In genomic region chr3:58429657-58430056, GRCh38 we compare ENCODE assay signal across 13 cellular contexts. TPM values are rescaled to one million over a fixed set of nuclear protein-coding genes. Genes with fewer than 3 reads are reported as not detected.
DNase-seq lines count a peak whose midpoint lies in the region; ATAC-seq and TF ChIP-seq lines count a peak whose summit lies in the region.
"Had no signal": no experiment of that assay in that cellular context is flagged by ENCODE, and none has a peak within 500 bp of the region (broad histone marks: within the 10 kb centered on the region; RNA-seq: fewer than 3 reads in every experiment).

No MANE protein-coding gene starts in this region.

- TF ChIP-seq CTCF in progenitor cell of endocrine pancreas (IDR thresholded peaks at IDR 0.05; ENCODE audit: unreplicated experiment) (no peak), tibial artery (IDR thresholded peaks at IDR 0.05) (no peak)

- no peaks in the 10 kb centered on the region for H3K9me3 ChIP-seq in right cardiac atrium (ENCODE audit: control insufficient read depth, low read length)
- H3K9me3 ChIP-seq in tibial artery, result no peaks in the 10 kb centered on the region
- H3K9me3 ChIP-seq: Peyer's patch had no signal

- H3K36me3 ChIP-seq in tibial artery, result peaks cover 63 to 74% (median 73%) of the 10 kb centered on the region in 3 donors

- intact Hi-C loops in right cardiac atrium (cut with DNase I), result no loop called here
- intact Hi-C loops in tibial artery (cut with DNase I; ENCODE audit: low total_unique reads), result no loop called here

- no peak overlapping the region for H3K4me3 Mint-ChIP-seq in progenitor cell of endocrine pancreas (ENCODE audit: low read depth)
- H3K4me3 Mint-ChIP-seq in activated CD8-positive, alpha-beta memory T cell treated with anti-CD3 and anti-CD28 coated beads, Interleukin-2, amount 10 ng/mL, durations not matched to agents 7 days and 5 days, result no peak overlapping the region
- H3K4me3 Mint-ChIP-seq: activated naive CD8-positive, alpha-beta T cell treated with anti-CD3 and anti-CD28 coated beads, Interleukin-2, amount 10 ng/mL, durations not matched to agents 7 days and 5 days; natural killer cell had no signal

- CTCF ChIA-PET in activated CD8-positive, alpha-beta memory T cell treated with anti-CD3 and anti-CD28 coated beads, Interleukin-2, amount 10 ng/mL, durations not matched to agents 7 days and 5 days (lab: Charles Lee), result interaction anchor here (0.9 to 1.9 kb wide), 6 partner anchors 14 to 124 kb away, joined by 3 to 5 read pairs (median 4); partner anchors contain the start of genes HTD2 and RPP14

- no peaks in the 10 kb centered on the region for H3K27me3 ChIP-seq in right cardiac atrium (ENCODE audit: control insufficient read depth, insufficient read depth)
- H3K27me3 ChIP-seq in tibial artery, result no peaks in the 10 kb centered on the region
- H3K27me3 ChIP-seq: Peyer's patch had no signal

- no peak overlapping the region for H3K27ac Mint-ChIP-seq in progenitor cell of endocrine pancreas
- no peak overlapping the region for H3K27ac Mint-ChIP-seq in activated CD8-positive, alpha-beta memory T cell treated with anti-CD3 and anti-CD28 coated beads, Interleukin-2, amount 10 ng/mL, durations not matched to agents 7 days and 5 days
- H3K27ac Mint-ChIP-seq: activated naive CD8-positive, alpha-beta T cell treated with anti-CD3 and anti-CD28 coated beads, Interleukin-2, amount 10 ng/mL, durations not matched to agents 7 days and 5 days; natural killer cell had no signal

- ATAC-seq in GM18868 (IDR thresholded peaks at IDR 0.05; ENCODE audit: unreplicated experiment) (peak; percentile 28), GM21619 (IDR thresholded peaks at IDR 0.05; ENCODE audit: unreplicated experiment) (peak; percentile 59), HG03378 (IDR thresholded peaks at IDR 0.05; ENCODE audit: unreplicated experiment) (peak; percentile 34), right cardiac atrium (no peak)
- ATAC-seq in activated CD8-positive, alpha-beta memory T cell treated with anti-CD3 and anti-CD28 coated beads, Interleukin-2, amount 10 ng/mL, durations not matched to agents 7 days and 5 days, result no peak
- ATAC-seq: natural killer cell had no signal

- no peaks in the 10 kb centered on the region for H3K9me3 Mint-ChIP-seq in progenitor cell of endocrine pancreas (ENCODE audit: low read depth)
- H3K9me3 Mint-ChIP-seq in activated CD8-positive, alpha-beta memory T cell treated with anti-CD3 and anti-CD28 coated beads, Interleukin-2, amount 10 ng/mL, durations not matched to agents 7 days and 5 days (ENCODE audit: low read depth), result no peaks in the 10 kb centered on the region
- H3K9me3 Mint-ChIP-seq: activated naive CD8-positive, alpha-beta T cell treated with anti-CD3 and anti-CD28 coated beads, Interleukin-2, amount 10 ng/mL, durations not matched to agents 7 days and 5 days; natural killer cell had no signal

- peaks cover 26% of the 10 kb centered on the region for H3K4me1 Mint-ChIP-seq in progenitor cell of endocrine pancreas (ENCODE audit: low read depth)
- peaks cover 24% of the 10 kb centered on the region for H3K4me1 Mint-ChIP-seq in activated CD8-positive, alpha-beta memory T cell treated with anti-CD3 and anti-CD28 coated beads, Interleukin-2, amount 10 ng/mL, durations not matched to agents 7 days and 5 days

- no peak overlapping the region for H3K4me3 ChIP-seq in right cardiac atrium (ENCODE audit: low read length)
- H3K4me3 ChIP-seq in tibial artery, result no peak overlapping the region
- H3K4me3 ChIP-seq: Peyer's patch had no signal

- H3K27ac ChIP-seq in right cardiac atrium (ENCODE audit: low read length) (no peak overlapping the region), tibial artery (no peak overlapping the region)
- H3K27ac ChIP-seq: Peyer's patch had no signal

- no peaks in the 10 kb centered on the region for H3K27me3 Mint-ChIP-seq in progenitor cell of endocrine pancreas
- no peaks in the 10 kb centered on the region for H3K27me3 Mint-ChIP-seq in activated CD8-positive, alpha-beta memory T cell treated with anti-CD3 and anti-CD28 coated beads, Interleukin-2, amount 10 ng/mL, durations not matched to agents 7 days and 5 days
- H3K27me3 Mint-ChIP-seq: activated naive CD8-positive, alpha-beta T cell treated with anti-CD3 and anti-CD28 coated beads, Interleukin-2, amount 10 ng/mL, durations not matched to agents 7 days and 5 days had no signal

- peaks cover 24% of the 10 kb centered on the region for H3K36me3 Mint-ChIP-seq in progenitor cell of endocrine pancreas (ENCODE audit: insufficient read depth)
- H3K36me3 Mint-ChIP-seq in activated CD8-positive, alpha-beta memory T cell treated with anti-CD3 and anti-CD28 coated beads, Interleukin-2, amount 10 ng/mL, durations not matched to agents 7 days and 5 days, result peaks cover 34% of the 10 kb centered on the region

- H3K4me1 ChIP-seq in right cardiac atrium (ENCODE audit: control insufficient read depth, insufficient read depth, low read length) (no peaks in the 10 kb centered on the region), tibial artery (peaks cover 0 to 29% (median 22%) of the 10 kb centered on the region in 4 donors)

- DNase-seq in kidney tubule cell (ENCODE audit: low spot score) (peak; percentile 50), right cardiac atrium (no peak), progenitor cell of endocrine pancreas (ENCODE audit: low spot score, unreplicated experiment) (no peak), tibial artery (no peak)
- no peak for DNase-seq in activated CD8-positive, alpha-beta memory T cell treated with anti-CD3 and anti-CD28 coated beads, Interleukin-2, amount 10 ng/mL, durations not matched to agents 7 days and 5 days
- DNase-seq: activated naive CD8-positive, alpha-beta T cell treated with anti-CD3 and anti-CD28 coated beads, Interleukin-2, amount 10 ng/mL, durations not matched to agents 7 days and 5 days; natural killer cell; NCI-H2107; Peyer's patch; stimulated activated naive CD4-positive, alpha-beta T cell had no signal

- WGBS in right cardiac atrium, result 0% methylated on average over 1 of the region's 1 CpG

RNA-seq across cellular contexts. Expression of gene PDHB, which starts 4.0 kb away (rescaled TPM):
- total RNA-seq in right cardiac atrium (100 to 1,000 TPM; 115 to 148 (median 134) TPM), progenitor cell of endocrine pancreas (73.4 and 76.4 TPM in 2 replicates)
- polyA plus RNA-seq in right cardiac atrium, result 242 TPM
- total RNA-seq in activated CD8-positive, alpha-beta memory T cell treated with anti-CD3 and anti-CD28 coated beads, Interleukin-2, amount 10 ng/mL, durations not matched to agents 7 days and 5 days, result 10 to 100 TPM; 43.4 to 60.6 TPM

Comparison
In these comparisons a context has a peak if more than half of its experiments do, and no peak if none do; other contexts are left out.
1. ATAC-seq: peak in GM18868 (single experiment), GM21619 (single experiment) and HG03378 (single experiment); none in right cardiac atrium (0 of 2) and activated CD8-positive, alpha-beta memory T cell treated with anti-CD3 and anti-CD28 coated beads, Interleukin-2, amount 10 ng/mL, durations not matched to agents 7 days and 5 days (single experiment).